39 cellular contexts compared by ENCODE assay signal in genomic region chr11:66037327-66037726, GRCh38. TPM values are rescaled to one million over a fixed set of nuclear protein-coding genes. Genes with fewer than 3 reads are reported as not detected.
"Had no signal": no experiment of that assay in that cellular context is flagged by ENCODE, and none has a peak within 500 bp of the region (broad histone marks: within the 10 kb centered on the region; RNA-seq: fewer than 3 reads in every experiment).

No MANE protein-coding gene starts in this region.

- H3K4me2 ChIP-seq: KMS-11, PC-9 had no signal

- H3K9me3 ChIP-seq: MG63, SJCRH30 had no signal

- H3K9ac ChIP-seq: KMS-11 had no signal

- DNase-seq: Kasumi-1, MG63, NCI-H1048, NCI-H1092 treated with DMSO at 0.1 percent for 48 hours, NCI-H1105 treated with DMSO at 0.1 percent for 48 hours, NCI-H1417, NCI-H1436, NCI-H146, NCI-H1694, NCI-H187, NCI-H1930, NCI-H2029 treated with DMSO at 0.1 percent for 48 hours, NCI-H2081 treated with DMSO at 0.1 percent for 48 hours, NCI-H2107, NCI-H2171, NCI-H226, NCI-H446 treated with DMSO at 0.1 percent for 48 hours, NCI-H510A, NCI-H524, NCI-H526, NCI-H69, NCI-H748 treated with DMSO at 0.1 percent for 48 hours, NCI-H82, PC-9, SHP77, SIG-M5, SJCRH30, T-cell had no signal

- H3K27ac ChIP-seq: KMS-11, PC-9, RWPE1, SJCRH30, SK-N-MC had no signal

- ATAC-seq: Panc1, Right ventricle myocardium inferior, SK-N-SH treated with all-trans-retinoic acid at 6 μM for 48 hours, T-cell had no signal

- H2AFZ ChIP-seq: PC-9 had no signal

- H3K36me3 ChIP-seq: MG63, SJCRH30 had no signal

- H3K27me3 ChIP-seq: MG63, SJCRH30 had no signal

- H3K4me3 ChIP-seq: MG63, PC-9, SJCRH30, SK-N-MC had no signal

- H3K4me1 ChIP-seq: SJCRH30 had no signal

- FAIRE-seq: RCC 7860 had no signal

RNA-seq across cellular contexts. Expression of gene CATSPER1, which starts 11.0 kb away (rescaled TPM):
- total RNA-seq: OCI-LY7, Right ventricle myocardium inferior, T-cell had no signal

RNA-seq across cellular contexts. Expression of gene GAL3ST3, which starts 11.6 kb away (rescaled TPM):
- total RNA-seq: M059J, OCI-LY7, PC-9, RPMI7951, SJCRH30, SK-MEL-5 had no signal

RNA-seq across cellular contexts. Expression of gene CST6, which starts 25.5 kb away (rescaled TPM):
- total RNA-seq: OCI-LY7, Right ventricle myocardium inferior, SJCRH30, SK-MEL-5, T-cell had no signal
